Comparison of ENCODE assay signal across 8 cellular contexts in genomic region chr10:78033623-78034470, GRCh38. TPM values are rescaled to one million over a fixed set of nuclear protein-coding genes. Genes with fewer than 3 reads are reported as not detected.
DNase-seq lines count a peak whose midpoint lies in the region; ATAC-seq, FAIRE-seq and TF ChIP-seq lines count a peak whose summit lies in the region.

Gene RPS24, plus strand, starts transcription at chr10:78033863. Its CDS starts 39 bp downstream, at chr10:78033902.

- peak within 1 kb of the TSS; percentile 96 for H3K9ac ChIP-seq in keratinocyte (ENCODE audit: control insufficient read depth, extremely low read depth, insufficient read depth, low read length)

- DNase-seq in AG20443 (ENCODE audit: low spot score) (peak; percentile 98), NCI-H510A (lab: John Stamatoyannopoulos, UW) (peak; percentile 94), cerebellum (ENCODE audit: low spot score) (peak; percentile 97), keratinocyte (ENCODE audit: low read depth, low spot score) (peak; percentile 83)
- peak; percentile 92 for DNase-seq in activated CD4-positive, alpha-beta T cell treated with anti-CD3 and anti-CD28 coated beads for 1 hour
- DNase-seq in stimulated activated CD4-positive, alpha-beta T cell treated with anti-CD3 and anti-CD28 coated beads, Interleukin-15, amount 100 ng/mL, for 1 hour (ENCODE audit: low read depth in 1 of 2, low spot score in 1 of 2), result peak; percentile 90 to 92

- peaks cover 56% of the 10 kb centered on the region for H3K79me2 ChIP-seq in keratinocyte (ENCODE audit: control insufficient read depth, insufficient read depth, low read length)

- H3K4me3 ChIP-seq in keratinocyte (ENCODE audit: control insufficient read depth in 2 of 3, extremely low read depth in 1 of 3, insufficient read depth in 2 of 3, low read depth in 1 of 3, low read length in 3 of 3), result peak within 1 kb of the TSS; percentile 85 to 99 (median 97)

- peak within 1 kb of the TSS; percentile 85 for H2AFZ ChIP-seq in keratinocyte (ENCODE audit: control insufficient read depth, low read length)

- ATAC-seq in HG03432 (IDR thresholded peaks at IDR 0.05; ENCODE audit: unreplicated experiment), result peak; percentile 86

- H3K36me3 ChIP-seq in keratinocyte (ENCODE audit: control insufficient read depth in 2 of 2, extremely low read depth in 1 of 2, insufficient read depth in 2 of 2, low read length in 2 of 2), result peaks cover 20 to 39% of the 10 kb centered on the region in 2 experiments

- peaks cover 43% of the 10 kb centered on the region for H3K4me1 ChIP-seq in keratinocyte (ENCODE audit: control insufficient read depth, extremely low read depth, insufficient read depth, low read length)

- H3K27ac ChIP-seq in keratinocyte (ENCODE audit: control insufficient read depth, insufficient read depth, low read length), result peak within 1 kb of the TSS; percentile 91

- FAIRE-seq in keratinocyte (lab: Jason Lieb, UNC), result peak; percentile 82

- H4K20me1 ChIP-seq in keratinocyte (ENCODE audit: control insufficient read depth, extremely low read depth, insufficient read depth, low read length), result peaks cover 36% of the 10 kb centered on the region

- dilution Hi-C loops in keratinocyte (cut with MboI; ENCODE audit: extremely low pct_ligation_motif_present, low sequenced_read_pairs), result no loop called here

- H3K9me1 ChIP-seq in keratinocyte (ENCODE audit: control insufficient read depth, extremely low read depth, insufficient read depth, low read length), result peaks cover 7% of the 10 kb centered on the region

- no peaks in the 10 kb centered on the region for H3K27me3 ChIP-seq in keratinocyte (ENCODE audit: control insufficient read depth, extremely low read depth, insufficient read depth, low read length)

- no peaks in the 10 kb centered on the region for H3K9me3 ChIP-seq in keratinocyte (ENCODE audit: control insufficient read depth, low read depth, low read length)

- peak; percentile 99 for TF ChIP-seq POLR2A in GM19099 (IDR thresholded peaks at IDR 0.05; ENCODE audit: extremely low read depth, insufficient read length, low read depth)

- H3K4me2 ChIP-seq in keratinocyte (ENCODE audit: control insufficient read depth, extremely low read depth, insufficient read depth, low read depth, low read length), result peak within 1 kb of the TSS; percentile 88

- TF ChIP-seq CTCF in keratinocyte (optimal IDR thresholded peaks at IDR 0.05 in 1 of 3, IDR thresholded peaks at IDR 0.05 in 1 of 3, conservative IDR thresholded peaks at IDR 0.05 in 1 of 3; ENCODE audit: extremely low read depth in 1 of 3, insufficient read depth in 2 of 3, low read length in 3 of 3), result peak in 1 of 3 experiments; percentile 13

RNA-seq across cellular contexts. Expression of gene RPS24, which starts in this region (rescaled TPM):
- total RNA-seq in cerebellum, result 1,219 TPM
- polyA plus RNA-seq in keratinocyte, result 3,337 to 5,180 TPM (median 3,738 TPM) in 3 replicates
- 4,182 TPM for polyA plus RNA-seq in keratinocyte (2011; ENCODE audit: low read depth)
- polyA plus RNA-seq in keratinocyte (2011; cell fraction: cytosol; rRNA removed), result 5,378 and 8,384 TPM in 2 replicates
- polyA plus RNA-seq in keratinocyte (2011; cell fraction: nucleus; rRNA removed), result 1,294 and 1,616 TPM in 2 replicates
- 2,864 and 3,442 TPM in 2 replicates for polyA plus RNA-seq in keratinocyte (2012; ENCODE audit: low replicate concordance)
- 292 to 1,305 TPM (median 954 TPM) in 3 replicates for polyA minus RNA-seq in keratinocyte
- polyA minus RNA-seq in keratinocyte (2011; cell fraction: cytosol; rRNA and poly(A)+ RNA removed), result 756 TPM
- 144 and 255 TPM in 2 replicates for polyA minus RNA-seq in keratinocyte (2011; cell fraction: nucleus; rRNA and poly(A)+ RNA removed)

Comparison
In these comparisons a context has a peak if more than half of its experiments do, and no peak if none do; other contexts are left out.
1. Peak in every context shown above with its lines: DNase-seq, ATAC-seq, H3K4me3 ChIP-seq and H3K27ac ChIP-seq.